Comparison of ENCODE assay signal across 13 cellular contexts in the genomic region with DNA sequence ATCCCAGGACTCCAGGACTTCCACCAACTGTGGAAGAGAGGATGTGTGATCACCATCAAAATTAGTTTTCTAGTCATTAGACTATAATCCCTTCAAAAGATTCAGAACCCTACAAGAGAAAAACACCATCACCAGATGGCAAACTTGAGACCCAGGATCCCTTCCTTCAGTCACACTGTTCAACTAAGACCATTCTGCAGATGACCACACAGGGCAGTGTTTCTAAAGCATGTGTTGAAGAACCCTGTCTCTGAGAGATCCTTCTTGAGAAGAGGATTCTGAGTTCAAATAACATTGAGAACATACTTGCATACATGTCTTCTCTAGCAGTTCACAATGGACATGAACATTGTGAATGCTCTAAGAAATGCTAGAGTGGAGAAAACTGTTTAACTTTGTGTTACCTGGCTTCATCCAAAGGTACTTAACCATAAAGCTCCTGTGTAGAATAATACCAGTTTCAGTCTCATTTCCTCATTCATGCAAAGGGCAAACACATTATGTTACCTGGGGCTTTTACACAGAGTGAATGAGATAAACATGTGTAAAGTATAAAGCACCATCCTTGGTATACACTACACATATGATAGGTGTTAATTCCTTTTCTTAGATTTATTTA. TPM values are rescaled to one million over a fixed set of nuclear protein-coding genes. Genes with fewer than 3 reads are reported as not detected.
A peak's percentile ranks its signal among the peaks of the same experiment; 100 is the strongest.
DNase-seq lines count a peak whose midpoint lies in the region; ATAC-seq and TF ChIP-seq lines count a peak whose summit lies in the region.
"Had no signal": no experiment of that assay in that cellular context is flagged by ENCODE, and none has a peak within 500 bp of the region (broad histone marks: within the 10 kb centered on the region; RNA-seq: fewer than 3 reads in every experiment).

No MANE protein-coding gene starts in this region.

- H3K9me3 ChIP-seq in A673 (ENCODE audit: low read depth, low read length, poor library complexity, severe bottlenecking): no peaks in the 10 kb centered on the region
- H3K9me3 ChIP-seq: right atrium auricular region had no signal

- CTCF ChIA-PET in A673 (lab: Charles Lee): no interaction called here

- no peaks in the 10 kb centered on the region for H3K36me3 ChIP-seq in A673 (ENCODE audit: insufficient read depth, low read length, poor library complexity, severe bottlenecking)
- H3K36me3 ChIP-seq: right atrium auricular region had no signal

- no peaks in the 10 kb centered on the region for H3K27me3 ChIP-seq in A673 (replicated peaks; ENCODE audit: insufficient read depth, low read depth, low read length, poor library complexity)
- H3K27me3 ChIP-seq: right atrium auricular region had no signal

- peaks cover 55% of the 10 kb centered on the region for H3K4me1 ChIP-seq in A673 (ENCODE audit: insufficient read depth, low read length, poor library complexity, severe bottlenecking)
- H3K4me1 ChIP-seq: right atrium auricular region had no signal

- intact Hi-C loops in A673 (cut with micrococcal nuclease; ENCODE audit: unreplicated experiment): loop anchor here (10.0 kb wide), 1 partner anchor 588 kb away; no protein-coding TSS in a partner anchor

- no peak overlapping the region for H3K27ac ChIP-seq in A673 (ENCODE audit: low read depth, low read length, poor library complexity, severe bottlenecking)
- H3K27ac ChIP-seq: right atrium auricular region had no signal

- DNase-seq in fibroblast of the aortic adventitia (ENCODE audit: low read depth): peak; percentile 2
- no peak for DNase-seq in A673 (ENCODE audit: low spot score)
- DNase-seq in activated CD4-positive, alpha-beta T cell treated with anti-CD3 and anti-CD28 coated beads, Interleukin-2, amount 50 U/mL, for 48 hours: no peak
- no peak for DNase-seq in activated CD4-positive, alpha-beta T cell treated with anti-CD3 and anti-CD28 coated beads, Interleukin-2, amount 50 U/mL, for 1 hour
- DNase-seq in SW480 (ENCODE audit: low spot score): no peak
- DNase-seq: activated CD4-positive, alpha-beta T cell treated with anti-CD3 and anti-CD28 coated beads, Interleukin-2, amount 50 U/mL, for 4 hours; DND-41; NCI-H1930 had no signal

- TF ChIP-seq CTCF in fibroblast of the aortic adventitia (IDR thresholded peaks at IDR 0.05; ENCODE audit: insufficient read depth, low read length) (peak; percentile 2), A673 (conservative IDR thresholded peaks at IDR 0.05; ENCODE audit: low read depth, low read length) (no peak)

- H3K4me3 ChIP-seq in fibroblast of the aortic adventitia (ENCODE audit: low read depth, low read length) (no peak overlapping the region), A673 (ENCODE audit: low read depth, low read length, poor library complexity, severe bottlenecking) (no peak overlapping the region)
- H3K4me3 ChIP-seq: right atrium auricular region had no signal

- POLR2A ChIA-PET in A673 (lab: Charles Lee; ENCODE audit: low non-redundant PET): no interaction called here

- peak; percentile 85 for ATAC-seq in GM18867 (IDR thresholded peaks at IDR 0.05; ENCODE audit: unreplicated experiment)
- ATAC-seq in GM21619 (IDR thresholded peaks at IDR 0.05; ENCODE audit: unreplicated experiment): peak; percentile 70
- ATAC-seq in HG03159 (IDR thresholded peaks at IDR 0.05; ENCODE audit: unreplicated experiment): peak; percentile 84
- ATAC-seq: Right ventricle myocardium inferior had no signal

- BruUV-seq in A673 (replicated peaks; lab: Mats Ljungman, UMichigan): no TSS peak

RNA-seq across cellular contexts. Expression of a gene that starts 2.4 kb away (rescaled TPM):
- total RNA-seq in fibroblast of the aortic adventitia (ENCODE audit: low replicate concordance) (not detected in 2 replicates), A673 (2021) (2.4 and 2.7 TPM in 2 replicates)
- total RNA-seq: right atrium auricular region, Right ventricle myocardium inferior had no signal
